In genomic region chrX:49725401-49725800, GRCh38 we compare ENCODE assay signal across 22 cellular contexts. TPM values are rescaled to one million over a fixed set of nuclear protein-coding genes. Genes with fewer than 3 reads are reported as not detected.
A peak's percentile ranks its signal among the peaks of the same experiment; 100 is the strongest.
DNase-seq lines count a peak whose midpoint lies in the region; ATAC-seq and TF ChIP-seq lines count a peak whose summit lies in the region.
"Had no signal": no experiment of that assay in that cellular context is flagged by ENCODE, and none has a peak within 500 bp of the region (broad histone marks: within the 10 kb centered on the region; RNA-seq: fewer than 3 reads in every experiment).

No MANE protein-coding gene starts in this region.

- TF ChIP-seq POLR2A in gastrocnemius medialis (IDR thresholded peaks at IDR 0.05), result peak; percentile 49 to 51
- no peak for TF ChIP-seq POLR2A in testis (IDR thresholded peaks at IDR 0.05)

- H3K27ac ChIP-seq in gastrocnemius medialis (peak overlapping the region; percentile 79 to 88 (median 84)), testis (no peak overlapping the region)
- H3K27ac ChIP-seq: BLaER1, C4-2B, GM23248 had no signal

- H3K27me3 ChIP-seq in gastrocnemius medialis (no peaks in the 10 kb centered on the region), testis (no peaks in the 10 kb centered on the region), BE2C (no peaks in the 10 kb centered on the region)

- DNase-seq in Daoy (ENCODE audit: low read depth) (peak; percentile 27), NCI-H460 (ENCODE audit: extremely low read depth, low read depth) (peak; percentile 4), gastrocnemius medialis (peak in 1 of 2 donors; percentile 55), testis (no peak), BE2C (no peak), medulla oblongata (ENCODE audit: extremely low spot score) (no peak)
- DNase-seq: 8988T; Caco-2; CD4-positive, CD25-positive, alpha-beta regulatory T cell; CD8-positive, alpha-beta T cell; DMS153; DND-41; EL; GDM1; GM23248; H9 had no signal

- H3K9me3 ChIP-seq in gastrocnemius medialis, result no peaks in the 10 kb centered on the region
- no peaks in the 10 kb centered on the region for H3K9me3 ChIP-seq in testis
- no peaks in the 10 kb centered on the region for H3K9me3 ChIP-seq in BE2C
- H3K9me3 ChIP-seq: BLaER1, Caco-2 had no signal

- H3K36me3 ChIP-seq in gastrocnemius medialis (no peaks in the 10 kb centered on the region), testis (ENCODE audit: low read depth, missing control alignments) (no peaks in the 10 kb centered on the region), BE2C (no peaks in the 10 kb centered on the region)
- H3K36me3 ChIP-seq: BLaER1 had no signal

- in situ Hi-C loops in gastrocnemius medialis (cut with MboI; ENCODE audit: low sequenced_read_pairs in 4 of 4), result no loop called here

- intact Hi-C loops in gastrocnemius medialis (cut with DNase I; ENCODE audit: low total_unique reads), result no loop called here
- intact Hi-C loops in testis (cut with DNase I; ENCODE audit: low total_unique reads), result no loop called here

- WGBS in testis, 2 donors, result 73 to 86% methylated on average over 3 of the region's 3 CpGs

- peak; percentile 75 for ATAC-seq in gastrocnemius medialis
- ATAC-seq: CD8-positive, alpha-beta T cell; GM12878; HCT116 had no signal

- TF ChIP-seq CTCF in gastrocnemius medialis (IDR thresholded peaks at IDR 0.05 in 4 of 5, conservative IDR thresholded peaks at IDR 0.05 in 1 of 5), result no peak
- TF ChIP-seq CTCF in testis (IDR thresholded peaks at IDR 0.05), result no peak
- TF ChIP-seq CTCF in BE2C (IDR thresholded peaks at IDR 0.05; ENCODE audit: low read depth, low read length), result no peak

- H3K4me3 ChIP-seq in gastrocnemius medialis (peak overlapping the region; percentile 31 to 53 (median 40)), testis (no peak overlapping the region), BE2C (ENCODE audit: low read depth, low read length) (no peak overlapping the region)
- H3K4me3 ChIP-seq: BLaER1, GM12878, GM23248 had no signal

- H3K4me1 ChIP-seq in gastrocnemius medialis, result no peaks in the 10 kb centered on the region
- no peaks in the 10 kb centered on the region for H3K4me1 ChIP-seq in testis
- no peaks in the 10 kb centered on the region for H3K4me1 ChIP-seq in BE2C
- H3K4me1 ChIP-seq: BLaER1, Caco-2 had no signal

RNA-seq across cellular contexts. Expression of gene PAGE1, which starts 29.6 kb away (rescaled TPM):
- total RNA-seq in Daoy (2014; rRNA removed; shearing (Covaris generic)), result 22.4 and 35.4 TPM in 2 replicates
- total RNA-seq in NCI-H460 (2014; rRNA removed; shearing (Covaris generic)), result not detected in 2 replicates
- polyA plus RNA-seq in NCI-H460 (2014; cell fraction: nucleus; rRNA removed), result not detected in 2 replicates
- total RNA-seq in gastrocnemius medialis (not detected), testis (10 to 100 TPM; 11.9 to 28.5 TPM)
- 17.4 TPM for polyA plus RNA-seq in testis (ENCODE audit: insufficient read depth, low read depth, low replicate concordance)
- not detected for polyA plus RNA-seq in BE2C (2012; ENCODE audit: insufficient read depth, insufficient read length, low read depth)
- total RNA-seq: A673; Caco-2; CD4-positive, CD25-positive, alpha-beta regulatory T cell; CD8-positive, alpha-beta T cell; GM12878; GM23248; H1; H9 had no signal
- polyA plus RNA-seq: CD4-positive, CD25-positive, alpha-beta regulatory T cell; GM12878; GM23248; H1 had no signal

Comparison
In these comparisons a context has a peak if more than half of its experiments do, and no peak if none do; other contexts are left out.
1. DNase-seq: peak in Daoy (single experiment) and NCI-H460 (single experiment); none in testis (single experiment), BE2C (single experiment) and medulla oblongata (single experiment).
2. H3K27ac ChIP-seq: peak in gastrocnemius medialis (4 of 4); none in testis (0 of 2).
3. H3K4me3 ChIP-seq: peak in gastrocnemius medialis (4 of 4); none in testis (0 of 2) and BE2C (single experiment).
4. RNA of gene PAGE1, which starts 29.6 kb away (total RNA-seq): 11.9 to 28.5 TPM in testis and 22.4 to 35.4 TPM in Daoy; not detected in NCI-H460 and not detected in gastrocnemius medialis; every median in the first group is over 10 times any median in the second.